Comparison of ENCODE assay signal across 8 cellular contexts in genomic region chr17:56834380-56835258, GRCh38. TPM values are rescaled to one million over a fixed set of nuclear protein-coding genes. Genes with fewer than 3 reads are reported as not detected.
A peak's percentile ranks its signal among the peaks of the same experiment; 100 is the strongest.
DNase-seq lines count a peak whose midpoint lies in the region; ATAC-seq and TF ChIP-seq lines count a peak whose summit lies in the region.

No MANE protein-coding gene starts in this region.

- H3K4me3 ChIP-seq in BLaER1 treated with 17β-estradiol and CSF1 and Interleukin-3, amounts not matched to agents 10 nM and 100 nM = peak overlapping the region; percentile 67 to 94 (median 86)
- H3K4me3 ChIP-seq in Peyer's patch (peak overlapping the region; percentile 66 to 78 (median 69)), upper lobe of right lung (peak overlapping the region; percentile 81)

- ATAC-seq in GM19351 (IDR thresholded peaks at IDR 0.05; ENCODE audit: unreplicated experiment) = peak; percentile 38
- peak; percentile 31 for ATAC-seq in HG03520 (IDR thresholded peaks at IDR 0.05; ENCODE audit: unreplicated experiment)
- ATAC-seq in Right ventricle myocardium superior (ENCODE audit: poor library complexity) = peak; percentile 30
- ATAC-seq in upper lobe of right lung = peak; percentile 4

- no peaks in the 10 kb centered on the region for H3K9me3 Mint-ChIP-seq in progenitor cell of endocrine pancreas (ENCODE audit: low read depth)

- peaks cover 53% of the 10 kb centered on the region for H3K27me3 Mint-ChIP-seq in progenitor cell of endocrine pancreas

- H3K4me1 ChIP-seq in BLaER1 treated with 17β-estradiol and CSF1 and Interleukin-3, amounts not matched to agents 10 nM and 100 nM = peaks cover 49 to 66% (median 58%) of the 10 kb centered on the region in 10 experiments
- peaks cover 0 to 26% (median 2%) of the 10 kb centered on the region in 4 donors for H3K4me1 ChIP-seq in Peyer's patch
- peaks cover 26% of the 10 kb centered on the region for H3K4me1 ChIP-seq in upper lobe of right lung

- intact Hi-C loops in Right ventricle myocardium superior (cut with DNase I) = no loop called here
- intact Hi-C loops in upper lobe of right lung (cut with DNase I) = no loop called here

- peaks cover 7% of the 10 kb centered on the region for H3K4me1 Mint-ChIP-seq in progenitor cell of endocrine pancreas (ENCODE audit: low read depth)

- H3K9me3 ChIP-seq in BLaER1 treated with 17β-estradiol and CSF1 and Interleukin-3, amounts not matched to agents 10 nM and 100 nM (replicated peaks in 1 of 11) = no peaks in the 10 kb centered on the region
- H3K9me3 ChIP-seq in Peyer's patch (no peaks in the 10 kb centered on the region), upper lobe of right lung (no peaks in the 10 kb centered on the region)

- peak overlapping the region; percentile 82 to 98 (median 93) for H3K4me2 ChIP-seq in BLaER1 treated with 17β-estradiol and CSF1 and Interleukin-3, amounts not matched to agents 10 nM and 100 nM

- H3K27me3 ChIP-seq in BLaER1 treated with 17β-estradiol and CSF1 and Interleukin-3, amounts not matched to agents 10 nM and 100 nM = no peaks in the 10 kb centered on the region
- H3K27me3 ChIP-seq in Peyer's patch = no peaks in the 10 kb centered on the region
- H3K27me3 ChIP-seq in upper lobe of right lung = no peaks in the 10 kb centered on the region

- peak in 5 of 6 experiments; percentile 14 to 47 (median 29) for TF ChIP-seq CTCF in Peyer's patch (IDR thresholded peaks at IDR 0.05)
- peak; percentile 40 for TF ChIP-seq CTCF in progenitor cell of endocrine pancreas (IDR thresholded peaks at IDR 0.05; ENCODE audit: unreplicated experiment)
- TF ChIP-seq CTCF in upper lobe of right lung (IDR thresholded peaks at IDR 0.05) = peak; percentile 21

- peaks cover 7% of the 10 kb centered on the region for H3K36me3 Mint-ChIP-seq in progenitor cell of endocrine pancreas (ENCODE audit: insufficient read depth)

- H4K20me1 ChIP-seq in BLaER1 treated with 17β-estradiol and CSF1 and Interleukin-3, amounts not matched to agents 10 nM and 100 nM = peaks cover 20 to 78% (median 60%) of the 10 kb centered on the region in 11 experiments; a peak in 20 of 22 replicates

- peak overlapping the region; percentile 81 for H3K4me3 Mint-ChIP-seq in progenitor cell of endocrine pancreas (ENCODE audit: low read depth)

- peak overlapping the region; percentile 83 to 93 (median 87) for H3K9ac ChIP-seq in BLaER1 treated with 17β-estradiol and CSF1 and Interleukin-3, amounts not matched to agents 10 nM and 100 nM

- peaks cover 0 to 59% (median 38%) of the 10 kb centered on the region in 11 experiments; a peak in 17 of 22 replicates for H3K36me3 ChIP-seq in BLaER1 treated with 17β-estradiol and CSF1 and Interleukin-3, amounts not matched to agents 10 nM and 100 nM
- no peaks in the 10 kb centered on the region for H3K36me3 ChIP-seq in Peyer's patch
- no peaks in the 10 kb centered on the region for H3K36me3 ChIP-seq in upper lobe of right lung

- peak; percentile 76 to 88 (median 80) for DNase-seq in Peyer's patch
- DNase-seq in activated naive CD4-positive, alpha-beta T cell treated with Interleukin-2 at 50 U/mL for 16 hours = peak; percentile 74
- peak; percentile 66 for DNase-seq in Right ventricle myocardium superior
- DNase-seq in progenitor cell of endocrine pancreas (ENCODE audit: low spot score, unreplicated experiment) = peak; percentile 47
- DNase-seq in upper lobe of right lung = peak; percentile 79

- peak overlapping the region; percentile 64 to 92 (median 89); a peak in 21 of 22 replicates for H3K27ac ChIP-seq in BLaER1 treated with 17β-estradiol and CSF1 and Interleukin-3, amounts not matched to agents 10 nM and 100 nM
- H3K27ac ChIP-seq in Peyer's patch = peak overlapping the region; percentile 73 to 98 (median 87)
- peak overlapping the region; percentile 81 for H3K27ac ChIP-seq in upper lobe of right lung

- TF ChIP-seq POLR2A in Peyer's patch (IDR thresholded peaks at IDR 0.05) = no peak

- peak overlapping the region; percentile 52 for H3K27ac Mint-ChIP-seq in progenitor cell of endocrine pancreas

RNA-seq across cellular contexts. Expression of gene DGKE, which starts 0.7 kb away (rescaled TPM):
- total RNA-seq in Peyer's patch (10 to 100 TPM in 1 of 4 donors, 1 to 10 TPM in 3; 4.2 to 12.4 (median 9.0) TPM), Right ventricle myocardium superior (3.0 TPM), progenitor cell of endocrine pancreas (2.8 and 3.3 TPM in 2 replicates), upper lobe of right lung (10.4 TPM)

RNA-seq across cellular contexts. Expression of gene C17orf67, which starts 0.9 kb away (rescaled TPM):
- total RNA-seq in Peyer's patch (10 to 100 TPM in 1 of 4 donors, 1 to 10 TPM in 1, not detected in 2; 1.7 to 10.7 TPM), Right ventricle myocardium superior (1.1 TPM), progenitor cell of endocrine pancreas (0.65 and 1.1 TPM in 2 replicates), upper lobe of right lung (3.8 TPM)

Comparison
In these comparisons a context has a peak if more than half of its experiments do, and no peak if none do; other contexts are left out.
1. Peak in every context shown above with its lines: DNase-seq, ATAC-seq, H3K4me3 ChIP-seq and H3K27ac ChIP-seq.